In genomic region chr21:32653326-32653901, GRCh38 we compare ENCODE assay signal across 8 cellular contexts. TPM values are rescaled to one million over a fixed set of nuclear protein-coding genes. Genes with fewer than 3 reads are reported as not detected.
DNase-seq lines count a peak whose midpoint lies in the region; ATAC-seq and TF ChIP-seq lines count a peak whose summit lies in the region.

No MANE protein-coding gene starts in this region.

- H3K4me3 ChIP-seq in MM.1S (ENCODE audit: low read length) (no peak overlapping the region), right atrium auricular region (no peak overlapping the region)

- peak; percentile 31 for DNase-seq in AG08396 (ENCODE audit: low spot score)
- DNase-seq in MM.1S: peak; percentile 56
- DNase-seq in activated CD4-positive, alpha-beta T cell treated with anti-CD3 and anti-CD28 coated beads for 48 hours: peak; percentile 35
- DNase-seq in right atrium auricular region (ENCODE audit: low spot score): no peak
- no peak for DNase-seq in stimulated activated effector memory CD8-positive, alpha-beta T cell treated with anti-CD3 and anti-CD28 coated beads, Interleukin-12 subunit alpha, Interleukin-12 subunit beta, amount 100 ng/mL, for 72 hours (ENCODE audit: low spot score in 2 of 2)
- no peak for DNase-seq in ureter (ENCODE audit: low spot score)

- TF ChIP-seq CTCF in GM12874 (IDR thresholded peaks at IDR 0.05; ENCODE audit: insufficient read depth, low read depth, low read length): peak; percentile 69
- peak; percentile 89 for TF ChIP-seq CTCF in MM.1S (IDR thresholded peaks at IDR 0.05; ENCODE audit: low read length)
- TF ChIP-seq CTCF in right atrium auricular region (IDR thresholded peaks at IDR 0.05): peak; percentile 19 to 59

- no peaks in the 10 kb centered on the region for H3K36me3 ChIP-seq in MM.1S (replicated peaks; ENCODE audit: insufficient read depth, low read length)
- H3K36me3 ChIP-seq in right atrium auricular region: peaks cover 16% of the 10 kb centered on the region

- H3K27ac ChIP-seq in MM.1S (ENCODE audit: low read length) (no peak overlapping the region), right atrium auricular region (no peak overlapping the region)

- no peak overlapping the region for H3K4me2 ChIP-seq in MM.1S (ENCODE audit: low read depth, low read length)

- H3K4me1 ChIP-seq in MM.1S (ENCODE audit: low read length) (peaks cover 19% of the 10 kb centered on the region), right atrium auricular region (no peaks in the 10 kb centered on the region)

- no peaks in the 10 kb centered on the region for H3K27me3 ChIP-seq in MM.1S (replicated peaks; ENCODE audit: insufficient read depth, low read length)
- H3K27me3 ChIP-seq in right atrium auricular region: no peaks in the 10 kb centered on the region

- peaks cover 18% of the 10 kb centered on the region for H3F3A ChIP-seq in MM.1S (ENCODE audit: insufficient read depth, low read length)

- H3K36me3 Mint-ChIP-seq in stimulated activated effector memory CD8-positive, alpha-beta T cell treated with anti-CD3 and anti-CD28 coated beads, Interleukin-12 subunit alpha, Interleukin-12 subunit beta, amount 100 ng/mL, for 72 hours: peaks cover 49% of the 10 kb centered on the region

- no peaks in the 10 kb centered on the region for H4K20me1 ChIP-seq in MM.1S (ENCODE audit: insufficient read depth, low read length)

- H3K4me1 Mint-ChIP-seq in stimulated activated effector memory CD8-positive, alpha-beta T cell treated with anti-CD3 and anti-CD28 coated beads, Interleukin-12 subunit alpha, Interleukin-12 subunit beta, amount 100 ng/mL, for 72 hours: no peaks in the 10 kb centered on the region

- ATAC-seq in stimulated activated effector memory CD8-positive, alpha-beta T cell treated with anti-CD3 and anti-CD28 coated beads, Interleukin-12 subunit alpha, Interleukin-12 subunit beta, amount 100 ng/mL, for 72 hours: peak; percentile 63
- no peak for ATAC-seq in GM19467 (IDR thresholded peaks at IDR 0.05; ENCODE audit: unreplicated experiment)

- H3K9me3 ChIP-seq in MM.1S (replicated peaks; ENCODE audit: insufficient read depth, low read length) (no peaks in the 10 kb centered on the region), right atrium auricular region (no peaks in the 10 kb centered on the region)

- H2AFZ ChIP-seq in MM.1S (ENCODE audit: low read length): no peak overlapping the region

- H3K9me2 ChIP-seq in MM.1S (replicated peaks; ENCODE audit: insufficient read depth, low read length): no peaks in the 10 kb centered on the region

- H3K4me3 Mint-ChIP-seq in stimulated activated effector memory CD8-positive, alpha-beta T cell treated with anti-CD3 and anti-CD28 coated beads, Interleukin-12 subunit alpha, Interleukin-12 subunit beta, amount 100 ng/mL, for 72 hours: no peak overlapping the region

- H3K27ac Mint-ChIP-seq in stimulated activated effector memory CD8-positive, alpha-beta T cell treated with anti-CD3 and anti-CD28 coated beads, Interleukin-12 subunit alpha, Interleukin-12 subunit beta, amount 100 ng/mL, for 72 hours: no peak overlapping the region

- no peak overlapping the region for H3K9ac ChIP-seq in MM.1S (ENCODE audit: low read length)

- H3K9me3 Mint-ChIP-seq in stimulated activated effector memory CD8-positive, alpha-beta T cell treated with anti-CD3 and anti-CD28 coated beads, Interleukin-12 subunit alpha, Interleukin-12 subunit beta, amount 100 ng/mL, for 72 hours: no peaks in the 10 kb centered on the region

- no peaks in the 10 kb centered on the region for H3K79me2 ChIP-seq in MM.1S (ENCODE audit: low read length)

RNA-seq across cellular contexts. Expression of gene CFAP298, which starts 41.2 kb away (rescaled TPM):
- total RNA-seq in right atrium auricular region (10 to 100 TPM; 16.1 to 22.2 TPM), ureter (39.6 TPM)

Comparison
In these comparisons a context has a peak if more than half of its experiments do, and no peak if none do; other contexts are left out.
1. DNase-seq: peak in AG08396 (single experiment), MM.1S (single experiment) and activated CD4-positive, alpha-beta T cell treated with anti-CD3 and anti-CD28 coated beads for 48 hours (single experiment); none in right atrium auricular region (single experiment), stimulated activated effector memory CD8-positive, alpha-beta T cell treated with anti-CD3 and anti-CD28 coated beads, Interleukin-12 subunit alpha, Interleukin-12 subunit beta, amount 100 ng/mL, for 72 hours (0 of 2) and ureter (single experiment).
2. CTCF ChIP-seq: peak in every context shown above with its lines; median percentile 89 in MM.1S; 69 in GM12874; 39 in right atrium auricular region.